ENCODE assay signal across 13 cellular contexts in genomic region chr22:38291201-38291777, GRCh38. TPM values are rescaled to one million over a fixed set of nuclear protein-coding genes. Genes with fewer than 3 reads are reported as not detected.
DNase-seq lines count a peak whose midpoint lies in the region; ATAC-seq and TF ChIP-seq lines count a peak whose summit lies in the region.
"Had no signal": no experiment of that assay in that cellular context is flagged by ENCODE, and none has a peak within 500 bp of the region (broad histone marks: within the 10 kb centered on the region; RNA-seq: fewer than 3 reads in every experiment).

No MANE protein-coding gene starts in this region.

- H3K27ac Mint-ChIP-seq in stimulated activated naive B cell treated with anti-CD40 and anti-IgM and Interleukin-4, amounts not matched to agents 10 μg/mL and 1 μg/mL and 100 μg/mL, for 72 hours, result peak overlapping the region; percentile 53
- H3K27ac Mint-ChIP-seq: activated T-cell treated with anti-CD3 and anti-CD28 coated beads, Interleukin-2, amount 50 U/mL, for 72 hours had no signal

- CTCF ChIA-PET in RWPE1 (lab: Yijun Ruan, JAX), result no interaction called here

- H3K27me3 Mint-ChIP-seq in stimulated activated naive B cell treated with anti-CD40 and anti-IgM and Interleukin-4, amounts not matched to agents 10 μg/mL and 1 μg/mL and 100 μg/mL, for 72 hours, result no peaks in the 10 kb centered on the region

- 81 to 84% (median 83%) methylated on average over 14 to 22 of the region's 22 CpGs for WGBS in spleen, 5 donors

- ATAC-seq in stimulated activated naive B cell treated with anti-CD40 and anti-IgM and Interleukin-4, amounts not matched to agents 10 μg/mL and 1 μg/mL and 100 μg/mL, for 72 hours (replicated peaks), result no peak
- ATAC-seq: activated T-cell treated with anti-CD3 and anti-CD28 coated beads, Interleukin-2, amount 50 U/mL, for 72 hours had no signal

- H3K9me3 Mint-ChIP-seq in stimulated activated naive B cell treated with anti-CD40 and anti-IgM and Interleukin-4, amounts not matched to agents 10 μg/mL and 1 μg/mL and 100 μg/mL, for 72 hours, result no peaks in the 10 kb centered on the region
- H3K9me3 Mint-ChIP-seq: activated T-cell treated with anti-CD3 and anti-CD28 coated beads, Interleukin-2, amount 50 U/mL, for 72 hours had no signal

- H3K27ac ChIP-seq in RWPE1, result peak overlapping the region; percentile 98
- H3K27ac ChIP-seq in right atrium auricular region, result peak overlapping the region; percentile 62 to 69
- H3K27ac ChIP-seq in spleen, result peak overlapping the region in 2 of 8 donors; percentile 21 to 25

- peak; percentile 25 for DNase-seq in NCI-H510A treated with DMSO at 0.1 percent for 48 hours (lab: John Stamatoyannopoulos, UW)
- no peak for DNase-seq in NCI-H510A (lab: John Stamatoyannopoulos, UW)
- DNase-seq in RWPE1 (ENCODE audit: low spot score), result no peak
- no peak for DNase-seq in right atrium auricular region (ENCODE audit: low spot score)
- DNase-seq in stimulated activated naive B cell treated with anti-CD40 and anti-IgM and Interleukin-4, amounts not matched to agents 10 μg/mL and 1 μg/mL and 100 μg/mL, for 72 hours, result no peak
- no peak for DNase-seq in GDM1 (lab: John Stamatoyannopoulos, UW)
- DNase-seq in spleen, result no peak
- DNase-seq in COLO829 (ENCODE audit: low spot score), result no peak
- DNase-seq: ACHN; activated CD4-positive, alpha-beta T cell treated with anti-CD3 and anti-CD28 coated beads for 1 hour; activated T-cell treated with anti-CD3 and anti-CD28 coated beads, Interleukin-2, amount 50 U/mL, for 72 hours; NCI-H526 treated with DMSO at 0.1 percent for 48 hours; tibial artery had no signal

- H3K36me3 Mint-ChIP-seq in stimulated activated naive B cell treated with anti-CD40 and anti-IgM and Interleukin-4, amounts not matched to agents 10 μg/mL and 1 μg/mL and 100 μg/mL, for 72 hours, result peaks cover 37 to 49% of the 10 kb centered on the region in 2 donors

- TF ChIP-seq CTCF in RWPE1 (conservative IDR thresholded peaks at IDR 0.05; ENCODE audit: low read depth) (no peak), right atrium auricular region (IDR thresholded peaks at IDR 0.05) (no peak), spleen (IDR thresholded peaks at IDR 0.05 in 8 of 11, conservative IDR thresholded peaks at IDR 0.05 in 3 of 11) (no peak)

- POLR2A ChIA-PET in RWPE1 (lab: Yijun Ruan, JAX; ENCODE audit: low non-redundant PET), result no interaction called here

- H3K9me3 ChIP-seq in right atrium auricular region (no peaks in the 10 kb centered on the region), spleen (no peaks in the 10 kb centered on the region)
- H3K9me3 ChIP-seq: tibial artery had no signal

- peak overlapping the region in 1 of 2 donors; percentile 29 for H3K4me3 Mint-ChIP-seq in stimulated activated naive B cell treated with anti-CD40 and anti-IgM and Interleukin-4, amounts not matched to agents 10 μg/mL and 1 μg/mL and 100 μg/mL, for 72 hours
- H3K4me3 Mint-ChIP-seq: activated T-cell treated with anti-CD3 and anti-CD28 coated beads, Interleukin-2, amount 50 U/mL, for 72 hours had no signal

- H3K4me1 ChIP-seq in right atrium auricular region, result peaks cover 0 to 23% of the 10 kb centered on the region in 2 donors
- H3K4me1 ChIP-seq in spleen, result peaks cover 0 to 31% (median 6%) of the 10 kb centered on the region in 6 donors

- peaks cover 0 to 1% of the 10 kb centered on the region in 2 donors for H3K4me1 Mint-ChIP-seq in stimulated activated naive B cell treated with anti-CD40 and anti-IgM and Interleukin-4, amounts not matched to agents 10 μg/mL and 1 μg/mL and 100 μg/mL, for 72 hours

- H3K36me3 ChIP-seq in right atrium auricular region (peaks cover 54% of the 10 kb centered on the region), spleen (peaks cover 0 to 69% (median 39%) of the 10 kb centered on the region in 6 donors)

- no peaks in the 10 kb centered on the region for H3K27me3 ChIP-seq in right atrium auricular region
- no peaks in the 10 kb centered on the region for H3K27me3 ChIP-seq in spleen (replicated peaks in 1 of 7)
- H3K27me3 ChIP-seq: tibial artery had no signal

- intact Hi-C loops in spleen (cut with DNase I; ENCODE audit: low total_unique reads), result no loop called here

- no peak for TF ChIP-seq POLR2A in spleen (IDR thresholded peaks at IDR 0.05)

- no peak overlapping the region for H3K4me3 ChIP-seq in right atrium auricular region
- no peak overlapping the region for H3K4me3 ChIP-seq in spleen
- H3K4me3 ChIP-seq: tibial artery had no signal

RNA-seq across cellular contexts. Expression of gene TMEM184B, which starts 18.5 kb away (rescaled TPM):
- total RNA-seq in right atrium auricular region (10 to 100 TPM; 51.2 to 76.1 TPM), spleen (100 to 1,000 TPM in 1 of 7 donors, 10 to 100 TPM in 6; 37.1 to 105 (median 65.6) TPM)
- 10 to 100 TPM in 1 of 3 donors, 1 to 10 TPM in 2; 5.0 to 18.3 (median 7.9) TPM for polyA plus RNA-seq in spleen

RNA-seq across cellular contexts. Expression of gene CSNK1E, which starts 25.9 kb away (rescaled TPM):
- 10 to 100 TPM; 41.8 to 78.8 TPM for total RNA-seq in right atrium auricular region
- 100 to 1,000 TPM in 5 of 7 donors, 10 to 100 TPM in 2; 59.0 to 157 (median 110) TPM for total RNA-seq in spleen
- polyA plus RNA-seq in spleen, result 10 to 100 TPM; 32.8 to 73.9 (median 49.0) TPM
